ENCODE assay signal across 1 cellular context in the genomic region with DNA sequence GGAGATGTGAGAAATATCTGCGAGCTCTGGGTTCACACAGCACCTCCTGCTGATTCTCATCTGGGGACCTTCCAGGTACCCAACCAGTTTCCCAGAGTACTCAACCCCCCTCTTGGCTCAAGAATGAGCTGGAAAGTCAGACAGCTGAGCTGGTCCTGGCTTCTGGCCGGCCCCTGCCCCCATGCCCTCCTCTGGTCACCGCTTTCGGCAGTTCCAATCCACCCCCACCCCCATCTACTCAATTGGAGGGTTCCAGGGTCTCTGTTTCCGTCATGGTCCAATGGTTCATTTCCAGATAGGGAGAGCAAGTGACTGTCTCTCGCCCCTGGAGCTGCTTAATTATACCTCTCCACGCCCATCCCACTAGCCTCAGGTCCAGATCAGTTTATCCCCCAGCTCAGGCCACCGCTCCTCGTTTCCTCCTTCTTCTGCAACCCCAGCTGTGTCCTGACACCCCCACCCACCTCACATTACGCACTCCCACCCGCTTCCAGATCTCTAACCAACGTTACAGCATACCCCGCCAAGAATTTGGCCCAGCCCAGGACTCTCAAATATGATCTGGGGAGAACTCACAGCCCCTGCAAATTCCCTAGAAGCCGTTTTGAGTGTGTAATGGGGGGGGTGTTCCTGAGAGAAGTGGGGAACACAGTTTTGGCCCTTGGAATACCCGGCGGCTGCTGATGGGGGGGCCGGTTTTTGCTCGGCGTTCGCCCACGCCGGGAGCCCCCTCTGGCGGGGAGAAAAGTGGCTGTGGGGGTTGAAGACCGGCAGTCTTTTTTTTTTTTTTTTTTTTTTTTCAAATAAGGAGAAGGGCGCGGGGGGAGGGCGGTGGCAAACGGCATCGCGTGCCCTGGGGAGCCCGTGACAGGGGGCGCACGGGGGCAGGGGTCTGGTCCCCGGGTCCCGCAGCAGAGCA.
TF ChIP-seq lines count a peak whose summit lies in the region.

No MANE protein-coding gene starts in this region.

TF ChIP-seq in HepG2, 621 proteins besides CTCF, POLR2A, EP300 and RAD21:
- TF ChIP-seq EZH2 (conservative IDR thresholded peaks at IDR 0.05; ENCODE audit: low read depth, low read length) (peak; percentile 88; the same call in 1 of the 2 replicates), PLRG1 (conservative IDR thresholded peaks at IDR 0.05) (no peak)
